In genomic region chr15:58770857-58771620, GRCh38 we compare ENCODE assay signal across 1 cellular context.
TF ChIP-seq lines count a peak whose summit lies in the region.

TSS of gene MINDY2 (plus strand) at chr15:58771302. CDS start at chr15:58771396, 94 bp downstream.

TF ChIP-seq in HEK293, 187 proteins besides CTCF, POLR2A, EP300 and RAD21 (continued from another document and continues in another):
- TF ChIP-seq ZBTB20 (tag by site-specific recombination; IDR thresholded peaks at IDR 0.05) (no peak; the same call in 1 of the 2 replicates), BCL11B (tag by site-specific recombination; IDR thresholded peaks at IDR 0.05; ENCODE audit: low read depth) (no peak), GLIS1 (tag by site-specific recombination; IDR thresholded peaks at IDR 0.05) (peak; percentile 85), ZNF585B (tag by site-specific recombination; IDR thresholded peaks at IDR 0.05) (no peak), ZNF214 (tag by site-specific recombination; IDR thresholded peaks at IDR 0.05; ENCODE audit: borderline replicate concordance) (no peak), WT1 (tag by site-specific recombination; IDR thresholded peaks at IDR 0.05) (peak; percentile 54), ZNF121 (tag by site-specific recombination; IDR thresholded peaks at IDR 0.05) (no peak), ZNF433 (tag by site-specific recombination; IDR thresholded peaks at IDR 0.05; ENCODE audit: low read depth) (no peak), ZNF521 (tag by site-specific recombination; IDR thresholded peaks at IDR 0.05) (no peak), ZBTB48 (tag by site-specific recombination; IDR thresholded peaks at IDR 0.05) (no peak; the same call in none of the 2 replicates), ZNF518A (tag by site-specific recombination; conservative IDR thresholded peaks at IDR 0.05; ENCODE audit: low read depth) (no peak), OVOL3 (tag by site-specific recombination; IDR thresholded peaks at IDR 0.05) (no peak), OSR2 (tag by site-specific recombination; IDR thresholded peaks at IDR 0.05) (peak; percentile 73), ZNF292 (tag by site-specific recombination; IDR thresholded peaks at IDR 0.05; ENCODE audit: borderline replicate concordance, low read depth) (no peak), SP7 (tag by site-specific recombination; IDR thresholded peaks at IDR 0.05) (peak; percentile 65; the same call in 1 of the 2 replicates), ZSCAN23 (tag by site-specific recombination; IDR thresholded peaks at IDR 0.05) (no peak), ZNF239 (tag by site-specific recombination; IDR thresholded peaks at IDR 0.05) (no peak), ZNF639 (tag by site-specific recombination; IDR thresholded peaks at IDR 0.05) (no peak), ZNF266 (tag by site-specific recombination; IDR thresholded peaks at IDR 0.05; ENCODE audit: low read depth) (no peak), INSM2 (tag by site-specific recombination; IDR thresholded peaks at IDR 0.05) (no peak), ZNF37A (tag by site-specific recombination; IDR thresholded peaks at IDR 0.05) (no peak), ZNF560 (tag by site-specific recombination; IDR thresholded peaks at IDR 0.05; ENCODE audit: borderline replicate concordance) (no peak), ZNF791 (tag by site-specific recombination; IDR thresholded peaks at IDR 0.05) (no peak), ZNF416 (tag by site-specific recombination; IDR thresholded peaks at IDR 0.05) (no peak), ZNF140 (tag by site-specific recombination; IDR thresholded peaks at IDR 0.05) (no peak), ZNF23 (tag by site-specific recombination; IDR thresholded peaks at IDR 0.05; ENCODE audit: borderline replicate concordance) (no peak), ZNF48 (tag by site-specific recombination; IDR thresholded peaks at IDR 0.05) (no peak), ZNF184 (tag by site-specific recombination; IDR thresholded peaks at IDR 0.05) (no peak), HOXA7 (CRISPR knock-in tag; IDR thresholded peaks at IDR 0.05; ENCODE audit: borderline replicate concordance) (no peak), GLIS2 (tag by site-specific recombination; IDR thresholded peaks at IDR 0.05) (peak; percentile 99), ZNF2 (tag by site-specific recombination; IDR thresholded peaks at IDR 0.05) (no peak), ZNF146 (tag by site-specific recombination; IDR thresholded peaks at IDR 0.05) (no peak), ZNF549 (tag by site-specific recombination; IDR thresholded peaks at IDR 0.05) (no peak), ZNF558 (tag by site-specific recombination; IDR thresholded peaks at IDR 0.05) (no peak), ZNF423 (tag by site-specific recombination; IDR thresholded peaks at IDR 0.05) (no peak), ZIC2 (tag by site-specific recombination; IDR thresholded peaks at IDR 0.05) (peak; percentile 92), HOXC10 (CRISPR knock-in tag; IDR thresholded peaks at IDR 0.05) (no peak), ZNF707 (tag by site-specific recombination; IDR thresholded peaks at IDR 0.05) (no peak)
- TF ChIP-seq, protein P1, sequence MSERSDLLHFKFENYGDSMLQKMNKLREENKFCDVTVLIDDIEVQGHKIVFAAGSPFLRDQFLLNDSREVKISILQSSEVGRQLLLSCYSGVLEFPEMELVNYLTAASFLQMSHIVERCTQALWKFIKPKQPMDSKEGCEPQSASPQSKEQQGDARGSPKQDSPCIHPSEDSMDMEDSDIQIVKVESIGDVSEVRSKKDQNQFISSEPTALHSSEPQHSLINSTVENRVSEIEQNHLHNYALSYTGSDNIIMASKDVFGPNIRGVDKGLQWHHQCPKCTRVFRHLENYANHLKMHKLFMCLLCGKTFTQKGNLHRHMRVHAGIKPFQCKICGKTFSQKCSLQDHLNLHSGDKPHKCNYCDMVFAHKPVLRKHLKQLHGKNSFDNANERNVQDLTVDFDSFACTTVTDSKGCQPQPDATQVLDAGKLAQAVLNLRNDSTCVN (tag by site-specific recombination; optimal IDR thresholded peaks at IDR 0.05) = peak; percentile 99
- TF ChIP-seq, protein P2, sequence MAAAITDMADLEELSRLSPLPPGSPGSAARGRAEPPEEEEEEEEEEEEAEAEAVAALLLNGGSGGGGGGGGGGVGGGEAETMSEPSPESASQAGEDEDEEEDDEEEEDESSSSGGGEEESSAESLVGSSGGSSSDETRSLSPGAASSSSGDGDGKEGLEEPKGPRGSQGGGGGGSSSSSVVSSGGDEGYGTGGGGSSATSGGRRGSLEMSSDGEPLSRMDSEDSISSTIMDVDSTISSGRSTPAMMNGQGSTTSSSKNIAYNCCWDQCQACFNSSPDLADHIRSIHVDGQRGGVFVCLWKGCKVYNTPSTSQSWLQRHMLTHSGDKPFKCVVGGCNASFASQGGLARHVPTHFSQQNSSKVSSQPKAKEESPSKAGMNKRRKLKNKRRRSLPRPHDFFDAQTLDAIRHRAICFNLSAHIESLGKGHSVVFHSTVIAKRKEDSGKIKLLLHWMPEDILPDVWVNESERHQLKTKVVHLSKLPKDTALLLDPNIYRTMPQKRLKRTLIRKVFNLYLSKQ (tag by site-specific recombination; IDR thresholded peaks at IDR 0.05; ENCODE audit: borderline replicate concordance) = no peak
- TF ChIP-seq, protein P3, sequence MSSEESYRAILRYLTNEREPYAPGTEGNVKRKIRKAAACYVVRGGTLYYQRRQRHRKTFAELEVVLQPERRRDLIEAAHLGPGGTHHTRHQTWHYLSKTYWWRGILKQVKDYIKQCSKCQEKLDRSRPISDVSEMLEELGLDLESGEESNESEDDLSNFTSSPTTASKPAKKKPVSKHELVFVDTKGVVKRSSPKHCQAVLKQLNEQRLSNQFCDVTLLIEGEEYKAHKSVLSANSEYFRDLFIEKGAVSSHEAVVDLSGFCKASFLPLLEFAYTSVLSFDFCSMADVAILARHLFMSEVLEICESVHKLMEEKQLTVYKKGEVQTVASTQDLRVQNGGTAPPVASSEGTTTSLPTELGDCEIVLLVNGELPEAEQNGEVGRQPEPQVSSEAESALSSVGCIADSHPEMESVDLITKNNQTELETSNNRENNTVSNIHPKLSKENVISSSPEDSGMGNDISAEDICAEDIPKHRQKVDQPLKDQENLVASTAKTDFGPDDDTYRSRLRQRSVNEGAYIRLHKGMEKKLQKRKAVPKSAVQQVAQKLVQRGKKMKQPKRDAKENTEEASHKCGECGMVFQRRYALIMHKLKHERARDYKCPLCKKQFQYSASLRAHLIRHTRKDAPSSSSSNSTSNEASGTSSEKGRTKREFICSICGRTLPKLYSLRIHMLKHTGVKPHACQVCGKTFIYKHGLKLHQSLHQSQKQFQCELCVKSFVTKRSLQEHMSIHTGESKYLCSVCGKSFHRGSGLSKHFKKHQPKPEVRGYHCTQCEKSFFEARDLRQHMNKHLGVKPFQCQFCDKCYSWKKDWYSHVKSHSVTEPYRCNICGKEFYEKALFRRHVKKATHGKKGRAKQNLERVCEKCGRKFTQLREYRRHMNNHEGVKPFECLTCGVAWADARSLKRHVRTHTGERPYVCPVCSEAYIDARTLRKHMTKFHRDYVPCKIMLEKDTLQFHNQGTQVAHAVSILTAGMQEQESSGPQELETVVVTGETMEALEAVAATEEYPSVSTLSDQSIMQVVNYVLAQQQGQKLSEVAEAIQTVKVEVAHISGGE (tag by site-specific recombination; conservative IDR thresholded peaks at IDR 0.05; ENCODE audit: low read depth) = peak; percentile 93
- TF ChIP-seq, protein P4, sequence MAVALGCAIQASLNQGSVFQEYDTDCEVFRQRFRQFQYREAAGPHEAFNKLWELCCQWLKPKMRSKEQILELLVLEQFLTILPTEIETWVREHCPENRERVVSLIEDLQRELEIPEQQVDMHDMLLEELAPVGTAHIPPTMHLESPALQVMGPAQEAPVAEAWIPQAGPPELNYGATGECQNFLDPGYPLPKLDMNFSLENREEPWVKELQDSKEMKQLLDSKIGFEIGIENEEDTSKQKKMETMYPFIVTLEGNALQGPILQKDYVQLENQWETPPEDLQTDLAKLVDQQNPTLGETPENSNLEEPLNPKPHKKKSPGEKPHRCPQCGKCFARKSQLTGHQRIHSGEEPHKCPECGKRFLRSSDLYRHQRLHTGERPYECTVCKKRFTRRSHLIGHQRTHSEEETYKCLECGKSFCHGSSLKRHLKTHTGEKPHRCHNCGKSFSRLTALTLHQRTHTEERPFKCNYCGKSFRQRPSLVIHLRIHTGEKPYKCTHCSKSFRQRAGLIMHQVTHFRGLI (tag by site-specific recombination; IDR thresholded peaks at IDR 0.05) = no peak
- TF ChIP-seq, protein P5, sequence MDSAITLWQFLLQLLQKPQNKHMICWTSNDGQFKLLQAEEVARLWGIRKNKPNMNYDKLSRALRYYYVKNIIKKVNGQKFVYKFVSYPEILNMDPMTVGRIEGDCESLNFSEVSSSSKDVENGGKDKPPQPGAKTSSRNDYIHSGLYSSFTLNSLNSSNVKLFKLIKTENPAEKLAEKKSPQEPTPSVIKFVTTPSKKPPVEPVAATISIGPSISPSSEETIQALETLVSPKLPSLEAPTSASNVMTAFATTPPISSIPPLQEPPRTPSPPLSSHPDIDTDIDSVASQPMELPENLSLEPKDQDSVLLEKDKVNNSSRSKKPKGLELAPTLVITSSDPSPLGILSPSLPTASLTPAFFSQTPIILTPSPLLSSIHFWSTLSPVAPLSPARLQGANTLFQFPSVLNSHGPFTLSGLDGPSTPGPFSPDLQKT (IDR thresholded peaks at IDR 0.05; ENCODE audit: borderline replicate concordance, low read depth, low read length) = no peak
- TF ChIP-seq, protein P6, sequence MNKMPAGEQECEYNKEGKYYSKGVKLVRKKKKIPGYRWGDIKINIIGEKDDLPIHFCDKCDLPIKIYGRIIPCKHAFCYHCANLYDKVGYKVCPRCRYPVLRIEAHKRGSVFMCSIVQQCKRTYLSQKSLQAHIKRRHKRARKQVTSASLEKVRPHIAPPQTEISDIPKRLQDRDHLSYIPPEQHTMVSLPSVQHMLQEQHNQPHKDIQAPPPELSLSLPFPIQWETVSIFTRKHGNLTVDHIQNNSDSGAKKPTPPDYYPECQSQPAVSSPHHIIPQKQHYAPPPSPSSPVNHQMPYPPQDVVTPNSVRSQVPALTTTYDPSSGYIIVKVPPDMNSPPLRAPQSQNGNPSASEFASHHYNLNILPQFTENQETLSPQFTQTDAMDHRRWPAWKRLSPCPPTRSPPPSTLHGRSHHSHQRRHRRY (tag by site-specific recombination; IDR thresholded peaks at IDR 0.05) = no peak
